Comparison of ENCODE assay signal across 13 cellular contexts in genomic region chr6:99879431-99879830, GRCh38.
DNase-seq lines count a peak whose midpoint lies in the region; ATAC-seq and TF ChIP-seq lines count a peak whose summit lies in the region.
"Had no signal": no experiment of that assay in that cellular context is flagged by ENCODE, and none has a peak within 500 bp of the region (broad histone marks: within the 10 kb centered on the region; RNA-seq: fewer than 3 reads in every experiment).

No MANE protein-coding gene starts in this region.

- H4K20me1 ChIP-seq in neural progenitor cell (ENCODE audit: low read depth), result no peaks in the 10 kb centered on the region

- H3K27me3 Mint-ChIP-seq in neural progenitor cell (ENCODE audit: insufficient read depth, low read depth), result no peaks in the 10 kb centered on the region

- H3K9ac ChIP-seq in neural progenitor cell, result no peak overlapping the region

- no peak overlapping the region for H3K27ac ChIP-seq in neural progenitor cell

- no peaks in the 10 kb centered on the region for H3K27me3 ChIP-seq in neural progenitor cell

- H3K4me3 ChIP-seq in neural progenitor cell (no peak overlapping the region), mucosa of descending colon (no peak overlapping the region)

- TF ChIP-seq CTCF in neural progenitor cell (IDR thresholded peaks at IDR 0.05), result no peak
- no peak for TF ChIP-seq CTCF in mucosa of descending colon (IDR thresholded peaks at IDR 0.05)

- H3K36me3 ChIP-seq in neural progenitor cell, result no peaks in the 10 kb centered on the region
- no peaks in the 10 kb centered on the region for H3K36me3 ChIP-seq in mucosa of descending colon (ENCODE audit: low read depth)

- intact Hi-C loops in mucosa of descending colon (cut with DNase I, micrococcal nuclease), result no loop called here

- peak overlapping the region; percentile 23 for H2AFZ ChIP-seq in neural progenitor cell (replicated peaks)

- no peak for ATAC-seq in HG03378 (IDR thresholded peaks at IDR 0.05; ENCODE audit: unreplicated experiment)
- no peak for ATAC-seq in GM21447 (IDR thresholded peaks at IDR 0.05; ENCODE audit: unreplicated experiment)
- ATAC-seq in mucosa of descending colon, result no peak
- ATAC-seq: CD8-positive, alpha-beta T cell had no signal

- no peaks in the 10 kb centered on the region for H3K9me3 ChIP-seq in neural progenitor cell (ENCODE audit: low read depth)
- no peaks in the 10 kb centered on the region for H3K9me3 ChIP-seq in mucosa of descending colon
- H3K9me3 ChIP-seq: Caco-2 had no signal

- H3K9me3 Mint-ChIP-seq in neural progenitor cell, result no peaks in the 10 kb centered on the region
- H3K9me3 Mint-ChIP-seq: CD8-positive, alpha-beta T cell; H9 had no signal

- no peak overlapping the region for H3K4me2 ChIP-seq in neural progenitor cell

- H3K4me3 Mint-ChIP-seq in neural progenitor cell, result no peak overlapping the region
- H3K4me3 Mint-ChIP-seq: CD14-positive monocyte; CD8-positive, alpha-beta T cell; H9 had no signal

- H3K36me3 Mint-ChIP-seq in neural progenitor cell, result peaks cover 1% of the 10 kb centered on the region
- H3K36me3 Mint-ChIP-seq: CD14-positive monocyte; CD8-positive, alpha-beta T cell had no signal

- H3K27ac Mint-ChIP-seq in neural progenitor cell, result no peak overlapping the region
- H3K27ac Mint-ChIP-seq: CD14-positive monocyte; CD8-positive, alpha-beta T cell had no signal

- peaks cover 10% of the 10 kb centered on the region for H3K4me1 Mint-ChIP-seq in neural progenitor cell
- H3K4me1 Mint-ChIP-seq: CD14-positive monocyte had no signal

- DNase-seq in COR-L47 (lab: John Stamatoyannopoulos, UW) (peak; percentile 16), LHCN-M2 (ENCODE audit: low read depth) (peak; percentile 47), NCI-H69 (lab: John Stamatoyannopoulos, UW) (peak; percentile 66), neural progenitor cell (ENCODE audit: low spot score) (no peak), mucosa of descending colon (no peak)
- DNase-seq: Caco-2; CD8-positive, alpha-beta T cell; GOT3; H9; IMR-90 had no signal

- H3F3A ChIP-seq in neural progenitor cell (ENCODE audit: low read depth), result no peaks in the 10 kb centered on the region

- H3K4me1 ChIP-seq in neural progenitor cell, result peaks cover 4% of the 10 kb centered on the region
- no peaks in the 10 kb centered on the region for H3K4me1 ChIP-seq in mucosa of descending colon (ENCODE audit: low read depth)
- H3K4me1 ChIP-seq: Caco-2 had no signal

- no peaks in the 10 kb centered on the region for H3K79me2 ChIP-seq in neural progenitor cell (ENCODE audit: low read depth)

Comparison
In these comparisons a context has a peak if more than half of its experiments do, and no peak if none do; other contexts are left out.
1. DNase-seq: peak in COR-L47 (single experiment), LHCN-M2 (single experiment) and NCI-H69 (single experiment); none in neural progenitor cell (single experiment) and mucosa of descending colon (0 of 3).